ENCODE assay signal across 8 cellular contexts in genomic region chr20:35883778-35884540, GRCh38.
A peak's percentile ranks its signal among the peaks of the same experiment; 100 is the strongest.
DNase-seq lines count a peak whose midpoint lies in the region; ATAC-seq, FAIRE-seq and TF ChIP-seq lines count a peak whose summit lies in the region.

No MANE protein-coding gene starts in this region.

- H3K36me3 Mint-ChIP-seq in CD8-positive, alpha-beta T cell, result peaks cover 27% of the 10 kb centered on the region
- H3K36me3 Mint-ChIP-seq in neural crest cell (ENCODE audit: low read depth), result peaks cover 7% of the 10 kb centered on the region
- peaks cover 14% of the 10 kb centered on the region for H3K36me3 Mint-ChIP-seq in stimulated activated naive CD8-positive, alpha-beta T cell treated with anti-CD3 and anti-CD28 coated beads, Interleukin-15, Interleukin-2, amounts not matched to agents 100 ng/mL and 50 ng/mL, for 24 hours (ENCODE audit: low read depth)

- H3K9me3 Mint-ChIP-seq in CD8-positive, alpha-beta T cell, result no peaks in the 10 kb centered on the region
- no peaks in the 10 kb centered on the region for H3K9me3 Mint-ChIP-seq in neural crest cell
- no peaks in the 10 kb centered on the region for H3K9me3 Mint-ChIP-seq in stimulated activated naive CD8-positive, alpha-beta T cell treated with anti-CD3 and anti-CD28 coated beads, Interleukin-15, Interleukin-2, amounts not matched to agents 100 ng/mL and 50 ng/mL, for 24 hours

- H3K4me1 Mint-ChIP-seq in CD8-positive, alpha-beta T cell (ENCODE audit: low read depth), result peaks cover 17% of the 10 kb centered on the region
- peaks cover 7% of the 10 kb centered on the region for H3K4me1 Mint-ChIP-seq in neural crest cell
- H3K4me1 Mint-ChIP-seq in stimulated activated naive CD8-positive, alpha-beta T cell treated with anti-CD3 and anti-CD28 coated beads, Interleukin-15, Interleukin-2, amounts not matched to agents 100 ng/mL and 50 ng/mL, for 24 hours (ENCODE audit: low read depth), result peaks cover 29% of the 10 kb centered on the region

- H3K27ac ChIP-seq in CD8-positive, alpha-beta T cell (ENCODE audit: low read depth, low read length), result no peak overlapping the region

- peak; percentile 30 to 75 (median 53) for DNase-seq in CD8-positive, alpha-beta T cell
- peak; percentile 100 for DNase-seq in HS-27A (ENCODE audit: low read depth)
- DNase-seq in RCC 7860 (ENCODE audit: low spot score), result peak; percentile 98
- peak; percentile 12 to 29 for DNase-seq in activated T-helper 1 cell treated with anti-CD3 and anti-CD28 coated beads, Interleukin-2, amount 50 U/mL, for 16 hours (ENCODE audit: low read depth in 1 of 2, low spot score in 1 of 2)
- peak; percentile 99 for DNase-seq in fibroblast of peridontal ligament (ENCODE audit: extremely low read depth)
- DNase-seq in neural crest cell (ENCODE audit: low read depth, low spot score), result peak; percentile 57

- peak; percentile 91 for ATAC-seq in CD8-positive, alpha-beta T cell
- no peak for ATAC-seq in HG02678 (IDR thresholded peaks at IDR 0.05; ENCODE audit: unreplicated experiment)

- H3K27me3 ChIP-seq in CD8-positive, alpha-beta T cell (ENCODE audit: insufficient read depth, low read length), result no peaks in the 10 kb centered on the region

- H3K9me3 ChIP-seq in CD8-positive, alpha-beta T cell (ENCODE audit: low read length), result no peaks in the 10 kb centered on the region

- H3K4me3 Mint-ChIP-seq in CD8-positive, alpha-beta T cell, result no peak overlapping the region
- no peak overlapping the region for H3K4me3 Mint-ChIP-seq in neural crest cell
- H3K4me3 Mint-ChIP-seq in stimulated activated naive CD8-positive, alpha-beta T cell treated with anti-CD3 and anti-CD28 coated beads, Interleukin-15, Interleukin-2, amounts not matched to agents 100 ng/mL and 50 ng/mL, for 24 hours, result no peak overlapping the region

- CTCF ChIA-PET in CD8-positive, alpha-beta T cell (lab: Charles Lee), result interaction anchor here (0.6 to 6.2 kb wide), 24 partner anchors 9 to 427 kb away, joined by 3 to 54 read pairs (median 4); no protein-coding TSS in a partner anchor

- FAIRE-seq in RCC 7860 (lab: Jason Lieb, UNC), result peak; percentile 87

- H3K36me3 ChIP-seq in CD8-positive, alpha-beta T cell (ENCODE audit: insufficient read depth, low read length), result no peaks in the 10 kb centered on the region

- no peak overlapping the region for H3K27ac Mint-ChIP-seq in CD8-positive, alpha-beta T cell
- peak overlapping the region; percentile 57 for H3K27ac Mint-ChIP-seq in neural crest cell (ENCODE audit: unreplicated experiment)
- H3K27ac Mint-ChIP-seq in stimulated activated naive CD8-positive, alpha-beta T cell treated with anti-CD3 and anti-CD28 coated beads, Interleukin-15, Interleukin-2, amounts not matched to agents 100 ng/mL and 50 ng/mL, for 24 hours, result peak overlapping the region; percentile 43

- TF ChIP-seq CTCF in CD8-positive, alpha-beta T cell (IDR thresholded peaks at IDR 0.05), result peak; percentile 60
- TF ChIP-seq CTCF in neural crest cell (conservative IDR thresholded peaks at IDR 0.05), result peak; percentile 75

- intact Hi-C loops in CD8-positive, alpha-beta T cell (cut with DNase I, micrococcal nuclease), result loop anchor here (1.0 to 10.0 kb wide), 6 partner anchors 142 to 579 kb away; partner anchors contain the start of gene RBM39 (in 1 of the 2)

- no peak overlapping the region for H3K4me3 ChIP-seq in CD8-positive, alpha-beta T cell (ENCODE audit: low read depth, low read length)

- peaks cover 6% of the 10 kb centered on the region for H3K4me1 ChIP-seq in CD8-positive, alpha-beta T cell (ENCODE audit: insufficient read depth, low read length)

- H3K27me3 Mint-ChIP-seq in CD8-positive, alpha-beta T cell (ENCODE audit: low read depth), result no peaks in the 10 kb centered on the region
- H3K27me3 Mint-ChIP-seq in neural crest cell (ENCODE audit: low read depth), result no peaks in the 10 kb centered on the region
- no peaks in the 10 kb centered on the region for H3K27me3 Mint-ChIP-seq in stimulated activated naive CD8-positive, alpha-beta T cell treated with anti-CD3 and anti-CD28 coated beads, Interleukin-15, Interleukin-2, amounts not matched to agents 100 ng/mL and 50 ng/mL, for 24 hours

- POLR2A ChIA-PET in CD8-positive, alpha-beta T cell (lab: Charles Lee), result interaction anchor here (0.7 to 0.9 kb wide), 2 partner anchors 144 to 420 kb away, joined by 3 read pairs; no protein-coding TSS in a partner anchor

Comparison
In these comparisons a context has a peak if more than half of its experiments do, and no peak if none do; other contexts are left out.
1. DNase-seq: peak in every context shown above with its lines; median percentile 100 in HS-27A; 99 in fibroblast of peridontal ligament; 98 in RCC 7860; 57 in neural crest cell; 53 in CD8-positive, alpha-beta T cell; 20 in activated T-helper 1 cell treated with anti-CD3 and anti-CD28 coated beads, Interleukin-2, amount 50 U/mL, for 16 hours.